ENCODE assay signal across 11 cellular contexts in the genomic region with DNA sequence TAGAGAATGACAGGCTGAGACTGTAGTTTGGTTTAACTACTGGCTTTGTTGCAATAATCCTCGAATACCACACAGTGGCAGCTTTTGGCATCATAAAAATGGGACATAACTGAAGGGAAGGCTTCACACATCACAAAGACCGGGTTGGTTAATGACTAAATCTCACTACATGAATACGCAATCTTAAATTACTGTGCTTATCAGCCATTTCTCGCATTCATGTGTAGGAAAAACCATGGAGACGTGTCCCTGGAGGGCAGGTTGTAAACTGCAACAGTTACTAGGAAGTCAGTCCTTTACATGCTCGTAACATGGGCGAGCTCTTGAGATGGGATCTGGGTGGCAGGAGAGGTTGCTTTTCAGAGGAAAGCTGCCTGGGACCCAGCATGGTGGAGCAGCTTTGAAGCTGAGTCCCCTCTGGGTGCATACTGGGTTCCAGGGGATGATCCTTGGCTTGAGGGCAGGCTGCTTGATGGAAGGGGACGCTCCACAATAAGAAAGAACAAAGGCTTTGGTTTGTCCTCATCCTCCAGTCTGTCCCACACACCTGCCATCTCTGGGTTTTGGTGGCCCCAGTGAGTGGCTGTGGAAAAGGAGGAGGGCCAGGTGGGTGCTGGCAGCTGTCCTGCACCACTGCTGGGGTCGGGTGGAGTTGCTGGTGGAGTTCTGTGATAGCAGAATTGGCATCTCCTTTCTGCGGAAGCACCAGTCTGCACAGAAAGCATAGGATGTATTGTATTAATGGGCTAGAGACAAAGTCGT. TPM values are rescaled to one million over a fixed set of nuclear protein-coding genes. Genes with fewer than 3 reads are reported as not detected.
DNase-seq lines count a peak whose midpoint lies in the region; ATAC-seq and TF ChIP-seq lines count a peak whose summit lies in the region.
"Had no signal": no experiment of that assay in that cellular context is flagged by ENCODE, and none has a peak within 500 bp of the region (broad histone marks: within the 10 kb centered on the region; RNA-seq: fewer than 3 reads in every experiment).

No MANE protein-coding gene starts in this region.

- no peaks in the 10 kb centered on the region for H4K20me1 ChIP-seq in OCI-LY1 (ENCODE audit: insufficient read depth, low read length)

- H3F3A ChIP-seq in OCI-LY1 (ENCODE audit: insufficient read depth, low read length), result no peaks in the 10 kb centered on the region

- H3K9me3 ChIP-seq in OCI-LY1 (ENCODE audit: low read length) (no peaks in the 10 kb centered on the region), duodenal mucosa (ENCODE audit: control insufficient read depth in 1 of 2, low read length in 2 of 2) (no peaks in the 10 kb centered on the region), lower lobe of right lung (no peaks in the 10 kb centered on the region)
- H3K9me3 ChIP-seq: uterus had no signal

- H3K4me3 ChIP-seq in OCI-LY1 (ENCODE audit: low read depth, low read length, poor library complexity, severe bottlenecking), result peak overlapping the region; percentile 100
- no peak overlapping the region for H3K4me3 ChIP-seq in duodenal mucosa (ENCODE audit: low read depth in 1 of 2, low read length in 2 of 2)
- no peak overlapping the region for H3K4me3 ChIP-seq in lower lobe of right lung
- H3K4me3 ChIP-seq: uterus had no signal

- H3K27ac ChIP-seq in 22Rv1 (peak overlapping the region; percentile 78), OCI-LY1 (ENCODE audit: low read depth, low read length, poor library complexity, severe bottlenecking) (no peak overlapping the region), duodenal mucosa (ENCODE audit: low read depth, low read length) (no peak overlapping the region), lower lobe of right lung (no peak overlapping the region)
- H3K27ac ChIP-seq: uterus had no signal

- H3K9me2 ChIP-seq in OCI-LY1 (ENCODE audit: low read depth, low read length), result no peaks in the 10 kb centered on the region

- H3K27ac Mint-ChIP-seq in Calu3 (ENCODE audit: unreplicated experiment), result no peak overlapping the region

- intact Hi-C loops in Calu3 (cut with micrococcal nuclease; ENCODE audit: unreplicated experiment), result loop anchor here (5.0 kb wide), 1 partner anchor 228 kb away; no protein-coding TSS in a partner anchor
- intact Hi-C loops in lower lobe of right lung (cut with DNase I), result loop anchor here (10.0 kb wide), 1 partner anchor 84 kb away; the partner anchor contains the start of gene ADRM1

- no peaks in the 10 kb centered on the region for H3K27me3 Mint-ChIP-seq in Calu3 (ENCODE audit: unreplicated experiment)

- ATAC-seq in lower lobe of right lung (no peak), GM18519 (IDR thresholded peaks at IDR 0.05; ENCODE audit: low FRiP score, unreplicated experiment) (no peak)

- no peaks in the 10 kb centered on the region for H3K9me3 Mint-ChIP-seq in Calu3 (ENCODE audit: low read depth, unreplicated experiment)

- H3K79me2 ChIP-seq in OCI-LY1 (ENCODE audit: insufficient read depth, low read length), result peaks cover 27% of the 10 kb centered on the region

- H3K27me3 ChIP-seq in OCI-LY1 (ENCODE audit: insufficient read depth, low read length) (no peaks in the 10 kb centered on the region), duodenal mucosa (ENCODE audit: control insufficient read depth in 1 of 2, insufficient read depth in 2 of 2, low read length in 2 of 2) (no peaks in the 10 kb centered on the region), lower lobe of right lung (ENCODE audit: low read depth) (no peaks in the 10 kb centered on the region)
- H3K27me3 ChIP-seq: uterus had no signal

- H3K4me1 Mint-ChIP-seq in Calu3 (ENCODE audit: low read depth, unreplicated experiment), result peaks cover 41% of the 10 kb centered on the region

- H3K36me3 ChIP-seq in OCI-LY1 (ENCODE audit: insufficient read depth, low read length) (peaks cover 65% of the 10 kb centered on the region), duodenal mucosa (ENCODE audit: control insufficient read depth in 1 of 2, insufficient read depth in 2 of 2, low read length in 2 of 2) (peaks cover 19 to 49% of the 10 kb centered on the region in 2 donors), lower lobe of right lung (peaks cover 38% of the 10 kb centered on the region)
- H3K36me3 ChIP-seq: uterus had no signal

- peak overlapping the region; percentile 97 for H3K4me2 ChIP-seq in OCI-LY1 (ENCODE audit: low read length)

- CTCF ChIA-PET in Calu3 (lab: Charles Lee), result interaction anchor here (0.9 kb wide), 1 partner anchor 111 kb away, joined by 11 read pairs; no protein-coding TSS in a partner anchor

- DNase-seq in Calu3, result no peak
- DNase-seq in NCI-H748 treated with DMSO at 0.1 percent for 48 hours (lab: John Stamatoyannopoulos, UW), result no peak
- DNase-seq in lower lobe of right lung, result no peak
- DNase-seq in KG1 (lab: John Stamatoyannopoulos, UW), result no peak
- DNase-seq: stimulated activated CD4-positive, alpha-beta T cell treated with anti-CD3 and anti-CD28 coated beads, Interleukin-4, amount 100 ng/mL, for 4 hours; uterus had no signal

- peak overlapping the region; percentile 96 for H3K4me3 Mint-ChIP-seq in Calu3 (ENCODE audit: low read depth, unreplicated experiment)

- no TSS peak for BruUV-seq in Calu3 (replicated peaks; lab: Mats Ljungman, UMichigan)

- peaks cover 91% of the 10 kb centered on the region for H3K36me3 Mint-ChIP-seq in Calu3 (ENCODE audit: insufficient read depth, unreplicated experiment)

- H2AFZ ChIP-seq in OCI-LY1 (ENCODE audit: low read length), result no peak overlapping the region

- H3K9ac ChIP-seq in OCI-LY1 (ENCODE audit: low read length), result no peak overlapping the region; the same call in 1 of the 2 replicates
- H3K9ac ChIP-seq in duodenal mucosa (ENCODE audit: low read depth in 1 of 2, low read length in 2 of 2), result peak overlapping the region; percentile 4 to 96

- H3K4me1 ChIP-seq in OCI-LY1 (ENCODE audit: insufficient read depth, low read length, severe bottlenecking) (peaks cover 21% of the 10 kb centered on the region), duodenal mucosa (ENCODE audit: control insufficient read depth in 1 of 2, insufficient read depth in 2 of 2, low read length in 2 of 2) (peaks cover 13 to 27% of the 10 kb centered on the region in 2 donors), lower lobe of right lung (peaks cover 27% of the 10 kb centered on the region)

- no peak for TF ChIP-seq CTCF in 22Rv1 (IDR thresholded peaks at IDR 0.05)
- no peak for TF ChIP-seq CTCF in Calu3 (IDR thresholded peaks at IDR 0.05; ENCODE audit: unreplicated experiment)
- no peak; the same call in 1 of the 2 replicates for TF ChIP-seq CTCF in OCI-LY1 (IDR thresholded peaks at IDR 0.05; ENCODE audit: low read length)
- no peak for TF ChIP-seq CTCF in lower lobe of right lung (IDR thresholded peaks at IDR 0.05)

RNA-seq across cellular contexts. Expression of gene RPS21, which starts 2.1 kb away (rescaled TPM):
- 1,920 and 1,936 TPM in 2 replicates for total RNA-seq in Calu3 (2022)
- total RNA-seq in lower lobe of right lung, result 1,104 TPM

RNA-seq across cellular contexts. Expression of gene CABLES2, which starts 18.1 kb away (rescaled TPM):
- total RNA-seq in Calu3 (2022) (12.2 and 13.6 TPM in 2 replicates), lower lobe of right lung (4.5 TPM)

RNA-seq across cellular contexts. Expression of gene LAMA5, which starts 21.9 kb away (rescaled TPM):
- total RNA-seq in Calu3 (2022) (740 and 763 TPM in 2 replicates), lower lobe of right lung (282 TPM)

RNA-seq across cellular contexts. Expression of gene RBBP8NL, which starts 38.3 kb away (rescaled TPM):
- 6.2 and 6.4 TPM in 2 replicates for total RNA-seq in Calu3 (2022)
- 2.0 TPM for total RNA-seq in lower lobe of right lung
- total RNA-seq: activated CD8-positive, alpha-beta memory T cell treated with anti-CD3 and anti-CD28 coated beads for 36 hours had no signal
